In genomic region chr7:157192861-157193260, GRCh38 we compare ENCODE assay signal across 22 cellular contexts.
"Had no signal": no experiment of that assay in that cellular context is flagged by ENCODE, and none has a peak within 500 bp of the region (broad histone marks: within the 10 kb centered on the region; RNA-seq: fewer than 3 reads in every experiment).

No MANE protein-coding gene starts in this region.

- ATAC-seq: foreskin keratinocyte; gastroesophageal sphincter; heart left ventricle; left lung; left ventricle myocardium superior; lower lobe of right lung; naive thymus-derived CD4-positive, alpha-beta T cell had no signal

- H3K4me3 ChIP-seq: coronary artery, dorsolateral prefrontal cortex, esophagus muscularis mucosa, gastroesophageal sphincter, heart left ventricle, hepatocyte, left lung, lower lobe of right lung had no signal

- DNase-seq: dermis blood vessel endothelial cell; dorsolateral prefrontal cortex; effector CD4-positive, alpha-beta T cell; effector memory CD4-positive, alpha-beta T cell; foreskin keratinocyte; heart left ventricle; hypothalamus; immature natural killer cell; islet precursor cell; kidney; left colon; left lung; left ventricle myocardium superior; lower lobe of right lung; mesendoderm; midbrain; naive thymus-derived CD4-positive, alpha-beta T cell had no signal

- H3K4me1 ChIP-seq: esophagus muscularis mucosa, gastroesophageal sphincter, heart left ventricle, left lung, lower lobe of right lung had no signal

- H3K4me2 ChIP-seq: hepatocyte had no signal

- H3K27me3 Mint-ChIP-seq: memory B cell; naive thymus-derived CD4-positive, alpha-beta T cell had no signal

- H3K9me3 ChIP-seq: esophagus muscularis mucosa, gastroesophageal sphincter, left lung, lower lobe of right lung had no signal

- H2AFZ ChIP-seq: hepatocyte had no signal

- H3K27ac Mint-ChIP-seq: memory B cell had no signal

- H3K4me1 Mint-ChIP-seq: memory B cell had no signal

- H3K27ac ChIP-seq: coronary artery, dorsolateral prefrontal cortex, esophagus muscularis mucosa, foreskin keratinocyte, gastroesophageal sphincter, heart left ventricle, hepatocyte, left lung, lower lobe of right lung had no signal

- H3K9me3 Mint-ChIP-seq: immature natural killer cell; memory B cell; naive thymus-derived CD4-positive, alpha-beta T cell had no signal

- H3K27me3 ChIP-seq: dorsolateral prefrontal cortex, esophagus muscularis mucosa, foreskin keratinocyte, gastroesophageal sphincter, heart left ventricle, hepatocyte, left lung had no signal

- H3K4me3 Mint-ChIP-seq: immature natural killer cell; memory B cell; naive thymus-derived CD4-positive, alpha-beta T cell had no signal
